12 cellular contexts compared by ENCODE assay signal in the genomic region with DNA sequence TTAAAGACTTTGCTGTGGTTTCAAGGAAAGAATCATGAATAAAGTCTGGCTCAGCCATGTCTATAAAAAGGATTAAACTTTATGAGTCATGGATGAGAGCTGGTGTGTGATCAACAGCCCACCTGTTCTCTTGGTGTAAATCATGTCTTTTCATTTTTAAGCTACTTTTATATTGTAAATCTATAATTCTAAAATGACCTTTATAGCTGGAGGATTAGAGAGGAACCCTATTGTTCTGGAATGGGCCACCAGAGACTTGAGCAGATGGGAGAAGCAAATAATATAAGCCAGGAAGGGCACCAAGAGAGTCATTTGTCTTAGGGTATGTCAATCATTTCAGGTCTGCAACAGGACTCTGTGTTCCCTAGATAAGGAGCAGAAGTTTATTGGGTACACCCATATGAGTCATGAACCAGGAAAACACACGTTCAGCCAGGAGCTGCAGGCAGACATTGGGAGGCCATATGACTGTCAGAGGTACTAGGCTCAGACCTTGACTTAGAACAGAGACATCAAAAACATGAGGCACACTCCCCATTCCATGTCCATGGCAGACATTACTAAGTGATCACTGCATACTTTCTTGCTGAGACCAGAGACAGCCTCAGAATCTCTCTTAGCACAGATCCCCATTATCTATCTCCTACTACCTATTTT. TPM values are rescaled to one million over a fixed set of nuclear protein-coding genes. Genes with fewer than 3 reads are reported as not detected.
DNase-seq lines count a peak whose midpoint lies in the region; ATAC-seq and TF ChIP-seq lines count a peak whose summit lies in the region.
"Had no signal": no experiment of that assay in that cellular context is flagged by ENCODE, and none has a peak within 500 bp of the region (broad histone marks: within the 10 kb centered on the region; RNA-seq: fewer than 3 reads in every experiment).

No MANE protein-coding gene starts in this region.

- H3K4me3 Mint-ChIP-seq in activated CD8-positive, alpha-beta T cell treated with anti-CD3 and anti-CD28 coated beads for 36 hours, result no peak overlapping the region
- H3K4me3 Mint-ChIP-seq: activated naive CD4-positive, alpha-beta T cell treated with anti-CD3 and anti-CD28 coated beads for 36 hours had no signal

- no peaks in the 10 kb centered on the region for H3K27me3 ChIP-seq in body of pancreas
- H3K27me3 ChIP-seq in lung (ENCODE audit: control insufficient read depth, insufficient read depth), result no peaks in the 10 kb centered on the region

- no peak overlapping the region for H3K4me3 ChIP-seq in body of pancreas
- H3K4me3 ChIP-seq in lung, result no peak overlapping the region

- peaks cover 11% of the 10 kb centered on the region for H3K4me1 ChIP-seq in body of pancreas
- peaks cover 0 to 4% of the 10 kb centered on the region in 2 donors for H3K4me1 ChIP-seq in lung (ENCODE audit: control insufficient read depth in 2 of 2, insufficient read depth in 2 of 2, low read length in 2 of 2)

- H3K27me3 Mint-ChIP-seq in activated CD8-positive, alpha-beta T cell treated with anti-CD3 and anti-CD28 coated beads for 36 hours, result peaks cover 31% of the 10 kb centered on the region

- H3K27ac Mint-ChIP-seq in activated CD8-positive, alpha-beta T cell treated with anti-CD3 and anti-CD28 coated beads for 36 hours, result no peak overlapping the region
- H3K27ac Mint-ChIP-seq: activated naive CD4-positive, alpha-beta T cell treated with anti-CD3 and anti-CD28 coated beads for 36 hours had no signal

- H3K27ac ChIP-seq in body of pancreas (peak overlapping the region in 3 of 4 donors; percentile 14 to 41 (median 15)), lung (ENCODE audit: low read depth in 1 of 2, low read length in 1 of 2) (peak overlapping the region in 1 of 2 donors; percentile 78)
- H3K27ac ChIP-seq: parathyroid adenoma had no signal

- peaks cover 11% of the 10 kb centered on the region for H3K4me1 Mint-ChIP-seq in activated CD8-positive, alpha-beta T cell treated with anti-CD3 and anti-CD28 coated beads for 36 hours (ENCODE audit: low read depth)

- H3K36me3 ChIP-seq in body of pancreas (replicated peaks in 1 of 2; ENCODE audit: insufficient read depth in 1 of 2, low read depth in 2 of 2), result no peaks in the 10 kb centered on the region
- H3K36me3 ChIP-seq in lung (ENCODE audit: control insufficient read depth in 2 of 2, insufficient read depth in 2 of 2, low read length in 2 of 2), result no peaks in the 10 kb centered on the region

- WGBS in body of pancreas, 2 donors, result 0% methylated on average over 1 of the region's 1 CpG
- 2 to 55% methylated on average over 1 of the region's 1 CpG for WGBS in lung, 2 donors

- no peaks in the 10 kb centered on the region for H3K9me3 ChIP-seq in body of pancreas
- H3K9me3 ChIP-seq in lung (ENCODE audit: control insufficient read depth in 2 of 2, insufficient read depth in 1 of 2, low read length in 1 of 2), result no peaks in the 10 kb centered on the region

- intact Hi-C loops in body of pancreas (cut with DNase I), result no loop called here
- intact Hi-C loops in activated CD8-positive, alpha-beta T cell treated with anti-CD3 and anti-CD28 coated beads for 36 hours (cut with micrococcal nuclease), result no loop called here

- peak; percentile 53 for DNase-seq in COLO829 (ENCODE audit: low spot score)
- DNase-seq in LHCN-M2 (ENCODE audit: low read depth), result peak; percentile 96
- peak; percentile 15 to 72 (median 38) for DNase-seq in body of pancreas
- no peak for DNase-seq in lung (ENCODE audit: low spot score)
- no peak for DNase-seq in stimulated activated CD4-positive, alpha-beta T cell treated with anti-CD3 and anti-CD28 coated beads, Interleukin-15, amount 100 ng/mL, for 24 hours
- DNase-seq in activated CD8-positive, alpha-beta T cell treated with anti-CD3 and anti-CD28 coated beads for 36 hours, result no peak
- DNase-seq in NCI-H1436 (lab: John Stamatoyannopoulos, UW), result no peak
- DNase-seq: activated naive CD4-positive, alpha-beta T cell treated with anti-CD3 and anti-CD28 coated beads for 36 hours; glutamatergic neuron; NCI-H1436 treated with DMSO at 0.1 percent for 48 hours had no signal

- no peaks in the 10 kb centered on the region for H3K9me3 Mint-ChIP-seq in activated CD8-positive, alpha-beta T cell treated with anti-CD3 and anti-CD28 coated beads for 36 hours
- H3K9me3 Mint-ChIP-seq: activated naive CD4-positive, alpha-beta T cell treated with anti-CD3 and anti-CD28 coated beads for 36 hours had no signal

- CTCF ChIA-PET in activated CD8-positive, alpha-beta T cell treated with anti-CD3 and anti-CD28 coated beads for 36 hours (lab: Charles Lee), result no interaction called here

- TF ChIP-seq POLR2A in body of pancreas (IDR thresholded peaks at IDR 0.05), result no peak

- POLR2A ChIA-PET in activated CD8-positive, alpha-beta T cell treated with anti-CD3 and anti-CD28 coated beads for 36 hours (lab: Charles Lee), result no interaction called here

- ATAC-seq in body of pancreas (peak; percentile 90), lung (ENCODE audit: insufficient read depth, low FRiP score) (peak; percentile 41), HG02973 (IDR thresholded peaks at IDR 0.05; ENCODE audit: unreplicated experiment) (no peak)
- no peak for ATAC-seq in activated CD8-positive, alpha-beta T cell treated with anti-CD3 and anti-CD28 coated beads for 36 hours

- H3K36me3 Mint-ChIP-seq in activated CD8-positive, alpha-beta T cell treated with anti-CD3 and anti-CD28 coated beads for 36 hours (ENCODE audit: low read depth), result no peaks in the 10 kb centered on the region

- no peak for TF ChIP-seq CTCF in body of pancreas (IDR thresholded peaks at IDR 0.05)
- TF ChIP-seq CTCF in lung (IDR thresholded peaks at IDR 0.05; ENCODE audit: control extremely low read depth, extremely low read depth), result no peak
- TF ChIP-seq CTCF in activated CD8-positive, alpha-beta T cell treated with anti-CD3 and anti-CD28 coated beads for 36 hours (IDR thresholded peaks at IDR 0.05), result no peak

RNA-seq across cellular contexts. Expression of gene NDUFA12, which starts 49.3 kb away (rescaled TPM):
- total RNA-seq in LHCN-M2 (2014; rRNA removed) (226 and 234 TPM in 2 replicates), body of pancreas (10 to 100 TPM; 21.4 to 41.0 TPM), lung (10 to 100 TPM; 53.3 to 86.3 TPM)
- 218 TPM for polyA plus RNA-seq in LHCN-M2 (2012)
- polyA plus RNA-seq in lung, result 100 to 1,000 TPM in 1 of 2 donors, 10 to 100 TPM in 1; 89.2 to 152 TPM
- 100 to 1,000 TPM; 123 to 128 TPM for total RNA-seq in activated CD8-positive, alpha-beta T cell treated with anti-CD3 and anti-CD28 coated beads for 36 hours

Comparison
In these comparisons a context has a peak if more than half of its experiments do, and no peak if none do; other contexts are left out.
1. DNase-seq: peak in COLO829 (single experiment), LHCN-M2 (single experiment) and body of pancreas (4 of 4); none in lung (single experiment), stimulated activated CD4-positive, alpha-beta T cell treated with anti-CD3 and anti-CD28 coated beads, Interleukin-15, amount 100 ng/mL, for 24 hours (single experiment), activated CD8-positive, alpha-beta T cell treated with anti-CD3 and anti-CD28 coated beads for 36 hours (single experiment) and NCI-H1436 (single experiment).
2. ATAC-seq: peak in body of pancreas (single experiment) and lung (single experiment); none in HG02973 (single experiment) and activated CD8-positive, alpha-beta T cell treated with anti-CD3 and anti-CD28 coated beads for 36 hours (single experiment).